10 cellular contexts compared by ENCODE assay signal in the genomic region with DNA sequence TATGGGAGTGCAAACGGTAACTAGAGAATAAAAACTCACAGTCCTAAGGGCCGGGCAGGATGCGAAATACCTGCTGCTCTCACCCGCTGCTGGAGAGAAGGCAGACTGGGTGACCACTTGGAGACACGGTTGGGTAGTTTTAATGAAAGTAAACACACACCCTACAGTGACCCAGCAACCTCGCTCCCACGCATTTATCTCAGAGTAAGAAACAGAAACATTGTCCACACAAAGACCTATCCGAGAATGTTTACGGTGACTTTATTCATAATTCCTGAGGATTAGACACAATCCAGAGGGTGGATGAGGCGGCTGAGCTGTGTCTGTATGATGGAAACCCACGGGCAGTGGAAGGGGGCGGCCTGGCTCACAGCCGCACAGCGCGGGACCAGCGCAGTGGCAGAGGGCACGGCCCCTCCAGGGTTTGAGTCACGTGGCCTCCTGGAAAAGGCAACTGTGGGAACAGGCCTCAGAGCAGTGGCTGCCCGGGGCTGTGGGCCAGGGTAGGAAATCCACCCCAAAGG.
DNase-seq lines count a peak whose midpoint lies in the region; ATAC-seq lines count a peak whose summit lies in the region.
"Had no signal": no experiment of that assay in that cellular context is flagged by ENCODE, and none has a peak within 500 bp of the region (broad histone marks: within the 10 kb centered on the region; RNA-seq: fewer than 3 reads in every experiment).

No MANE protein-coding gene starts in this region.

- H3K4me3 ChIP-seq in skeletal muscle satellite cell (ENCODE audit: low read length): no peak overlapping the region
- H3K4me3 ChIP-seq: A549 had no signal

- H3K9me3 ChIP-seq in skeletal muscle satellite cell (replicated peaks; ENCODE audit: low read length): no peaks in the 10 kb centered on the region
- H3K9me3 ChIP-seq: A549 had no signal

- peak overlapping the region; percentile 33 for H3K27ac Mint-ChIP-seq in activated CD4-positive, alpha-beta T cell treated with anti-CD3 and anti-CD28 coated beads for 36 hours
- H3K27ac Mint-ChIP-seq in T-cell: peak overlapping the region; percentile 70 to 71

- H3K4me1 Mint-ChIP-seq in activated CD4-positive, alpha-beta T cell treated with anti-CD3 and anti-CD28 coated beads for 36 hours: peaks cover 61% of the 10 kb centered on the region
- peaks cover 72 to 78% (median 77%) of the 10 kb centered on the region in 3 donors for H3K4me1 Mint-ChIP-seq in T-cell

- no peaks in the 10 kb centered on the region for H3K27me3 ChIP-seq in skeletal muscle satellite cell (ENCODE audit: control insufficient read depth, insufficient read depth, low read length)

- ATAC-seq in activated CD4-positive, alpha-beta T cell treated with anti-CD3 and anti-CD28 coated beads for 36 hours: no peak
- ATAC-seq in HG02884 (IDR thresholded peaks at IDR 0.05; ENCODE audit: unreplicated experiment) (peak; percentile 62), T-cell (replicated peaks in 1 of 4) (no peak)
- ATAC-seq: A549 had no signal

- peaks cover 21% of the 10 kb centered on the region for H3K36me3 Mint-ChIP-seq in activated CD4-positive, alpha-beta T cell treated with anti-CD3 and anti-CD28 coated beads for 36 hours (ENCODE audit: low read depth)
- H3K36me3 Mint-ChIP-seq in T-cell: peaks cover 44% of the 10 kb centered on the region

- no peaks in the 10 kb centered on the region for H3K9me3 Mint-ChIP-seq in activated CD4-positive, alpha-beta T cell treated with anti-CD3 and anti-CD28 coated beads for 36 hours (ENCODE audit: low read depth)
- no peaks in the 10 kb centered on the region for H3K9me3 Mint-ChIP-seq in T-cell

- H3K9ac ChIP-seq in skeletal muscle satellite cell (ENCODE audit: low read depth, low read length): no peak overlapping the region

- no peak for DNase-seq in activated CD4-positive, alpha-beta T cell treated with anti-CD3 and anti-CD28 coated beads for 36 hours
- no peak for DNase-seq in activated CD4-positive, alpha-beta T cell treated with anti-CD3 and anti-CD28 coated beads, Interleukin-2, amount 50 U/mL, for 48 hours
- no peak for DNase-seq in T-cell
- no peak for DNase-seq in NCI-H446 (lab: John Stamatoyannopoulos, UW)
- DNase-seq in NCI-H2081 (lab: John Stamatoyannopoulos, UW): no peak
- no peak for DNase-seq in OCI-M1 (lab: John Stamatoyannopoulos, UW)
- DNase-seq: activated CD4-positive, alpha-beta T cell treated with anti-CD3 and anti-CD28 coated beads, Interleukin-2, amount 50 U/mL, for 1 hour had no signal

- intact Hi-C loops in activated CD4-positive, alpha-beta T cell treated with anti-CD3 and anti-CD28 coated beads for 36 hours (cut with DNase I, micrococcal nuclease): no loop called here

- no peaks in the 10 kb centered on the region for H3K27me3 Mint-ChIP-seq in activated CD4-positive, alpha-beta T cell treated with anti-CD3 and anti-CD28 coated beads for 36 hours
- no peaks in the 10 kb centered on the region for H3K27me3 Mint-ChIP-seq in T-cell

- H3K4me1 ChIP-seq in skeletal muscle satellite cell (ENCODE audit: control insufficient read depth, insufficient read depth, low read length): peaks cover 10% of the 10 kb centered on the region

- H3K4me2 ChIP-seq in skeletal muscle satellite cell (ENCODE audit: low read length): peak overlapping the region; percentile 56
- H3K4me2 ChIP-seq: A549 had no signal

- H3K4me3 Mint-ChIP-seq in activated CD4-positive, alpha-beta T cell treated with anti-CD3 and anti-CD28 coated beads for 36 hours: no peak overlapping the region
- H3K4me3 Mint-ChIP-seq in T-cell: peak overlapping the region in 1 of 3 donors; percentile 66

- H3K36me3 ChIP-seq in skeletal muscle satellite cell (ENCODE audit: insufficient read depth, low read length): peaks cover 42% of the 10 kb centered on the region

- CTCF ChIA-PET in activated CD4-positive, alpha-beta T cell treated with anti-CD3 and anti-CD28 coated beads for 36 hours (lab: Charles Lee): interaction anchor here (1.4 kb wide), 1 partner anchor 63 kb away, joined by 4 read pairs; no protein-coding TSS in a partner anchor
- CTCF ChIA-PET in T-cell (lab: Charles Lee): no interaction called here

- POLR2A ChIA-PET in activated CD4-positive, alpha-beta T cell treated with anti-CD3 and anti-CD28 coated beads for 36 hours (lab: Charles Lee): no interaction called here
- POLR2A ChIA-PET in T-cell (lab: Charles Lee): no interaction called here
